ENCODE assay signal across 24 cellular contexts in genomic region chr1:67522793-67523192, GRCh38.
"Had no signal": no experiment of that assay in that cellular context is flagged by ENCODE, and none has a peak within 500 bp of the region (broad histone marks: within the 10 kb centered on the region; RNA-seq: fewer than 3 reads in every experiment).

No MANE protein-coding gene starts in this region.

- H3K9me3 ChIP-seq: neutrophil, pancreas, prostate gland, sigmoid colon, thoracic aorta, thyroid gland, transverse colon, upper lobe of right lung, uterus had no signal

- H3K36me3 ChIP-seq: neutrophil, pancreas, prostate gland, right atrium auricular region, sigmoid colon, stomach, thoracic aorta, thyroid gland, transverse colon, upper lobe of right lung, uterus had no signal

- ATAC-seq: naive thymus-derived CD8-positive, alpha-beta T cell; natural killer cell treated with Interleukin-12 subunit alpha and Interleukin-12 subunit beta and Interleukin-15 and Interleukin-18, amount 100 ng/mL, for 72 hours; stimulated activated effector memory CD8-positive, alpha-beta T cell treated with anti-CD3 and anti-CD28 coated beads, Interleukin-12 subunit alpha, Interleukin-12 subunit beta, amount 100 ng/mL, for 72 hours; stimulated activated naive B cell treated with anti-CD40 and anti-IgM and Interleukin-4, amounts not matched to agents 10 μg/mL and 1 μg/mL and 100 μg/mL, for 72 hours; upper lobe of right lung had no signal

- H3K4me1 ChIP-seq: pancreas, prostate gland, right atrium auricular region, sigmoid colon, stomach, transverse colon, upper lobe of right lung, uterus had no signal

- FAIRE-seq: pancreas, small intestine had no signal

- H3K4me3 ChIP-seq: pancreas, prostate gland, right atrium auricular region, sigmoid colon, stomach, thoracic aorta, thyroid gland, transverse colon, upper lobe of right lung, uterus had no signal

- DNase-seq: naive thymus-derived CD8-positive, alpha-beta T cell; nephron progenitor cell; nucleus accumbens; pancreas; retina; sigmoid colon; small intestine; stimulated activated CD4-positive, alpha-beta T cell treated with anti-CD3 and anti-CD28 coated beads, Interleukin-15, amount 100 ng/mL, for 24 hours; stimulated activated CD4-positive, alpha-beta T cell treated with anti-CD3 and anti-CD28 coated beads, Interleukin-2, amount 100 ng/mL, for 24 hours; stimulated activated CD4-positive, alpha-beta T cell treated with anti-CD3 and anti-CD28 coated beads, Interleukin-2, amount 100 ng/mL, for 48 hours; stimulated activated CD4-positive, alpha-beta T cell treated with anti-CD3 and anti-CD28 coated beads, Interleukin-4, amount 100 ng/mL, for 24 hours; stimulated activated naive B cell treated with anti-CD40 and anti-IgM and Interleukin-4, amounts not matched to agents 10 μg/mL and 1 μg/mL and 100 μg/mL, for 72 hours; stimulated activated naive CD4-positive, alpha-beta T cell treated with Interleukin-2 at 50 U/mL for 16 hours; stomach; thyroid gland; transverse colon; upper lobe of right lung; uterus had no signal

- H3K27ac ChIP-seq: neutrophil, pancreas, prostate gland, right atrium auricular region, sigmoid colon, stomach, thoracic aorta, thyroid gland, transverse colon, upper lobe of right lung, uterus had no signal

- H3K27me3 ChIP-seq: neutrophil, pancreas, right atrium auricular region, sigmoid colon, stomach, thyroid gland, transverse colon, upper lobe of right lung, uterus had no signal
